4 cellular contexts compared by ENCODE assay signal in the genomic region with DNA sequence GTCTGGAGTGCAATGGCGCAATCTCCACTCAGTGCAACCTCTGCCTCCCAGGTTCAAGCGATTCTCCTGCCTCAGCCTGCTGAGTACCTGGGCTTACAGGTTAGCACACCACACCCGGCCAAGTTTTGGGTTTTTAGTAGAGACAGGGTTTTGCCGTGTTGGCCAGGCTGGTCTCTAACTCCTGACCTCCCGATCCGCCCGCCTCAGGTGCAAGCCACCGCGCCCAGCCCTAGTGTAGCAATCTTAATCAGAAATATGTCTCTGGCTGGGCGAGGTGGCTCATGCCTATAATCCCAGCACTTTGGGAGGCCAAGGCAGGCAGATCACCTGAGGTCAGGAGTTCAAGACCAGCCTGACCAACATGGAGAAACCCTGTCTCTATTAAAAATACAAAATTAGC. TPM values are rescaled to one million over a fixed set of nuclear protein-coding genes. Genes with fewer than 3 reads are reported as not detected.
"Had no signal": no experiment of that assay in that cellular context is flagged by ENCODE, and none has a peak within 500 bp of the region (broad histone marks: within the 10 kb centered on the region; RNA-seq: fewer than 3 reads in every experiment).

No MANE protein-coding gene starts in this region.

RNA-seq across cellular contexts. Expression of a gene that starts 51.6 kb away (rescaled TPM):
- total RNA-seq: naive thymus-derived CD4-positive, alpha-beta T cell; natural killer cell; osteoblast; pulmonary artery endothelial cell had no signal
- polyA plus RNA-seq: naive thymus-derived CD4-positive, alpha-beta T cell had no signal
